ENCODE assay signal across 1 cellular context in the genomic region with DNA sequence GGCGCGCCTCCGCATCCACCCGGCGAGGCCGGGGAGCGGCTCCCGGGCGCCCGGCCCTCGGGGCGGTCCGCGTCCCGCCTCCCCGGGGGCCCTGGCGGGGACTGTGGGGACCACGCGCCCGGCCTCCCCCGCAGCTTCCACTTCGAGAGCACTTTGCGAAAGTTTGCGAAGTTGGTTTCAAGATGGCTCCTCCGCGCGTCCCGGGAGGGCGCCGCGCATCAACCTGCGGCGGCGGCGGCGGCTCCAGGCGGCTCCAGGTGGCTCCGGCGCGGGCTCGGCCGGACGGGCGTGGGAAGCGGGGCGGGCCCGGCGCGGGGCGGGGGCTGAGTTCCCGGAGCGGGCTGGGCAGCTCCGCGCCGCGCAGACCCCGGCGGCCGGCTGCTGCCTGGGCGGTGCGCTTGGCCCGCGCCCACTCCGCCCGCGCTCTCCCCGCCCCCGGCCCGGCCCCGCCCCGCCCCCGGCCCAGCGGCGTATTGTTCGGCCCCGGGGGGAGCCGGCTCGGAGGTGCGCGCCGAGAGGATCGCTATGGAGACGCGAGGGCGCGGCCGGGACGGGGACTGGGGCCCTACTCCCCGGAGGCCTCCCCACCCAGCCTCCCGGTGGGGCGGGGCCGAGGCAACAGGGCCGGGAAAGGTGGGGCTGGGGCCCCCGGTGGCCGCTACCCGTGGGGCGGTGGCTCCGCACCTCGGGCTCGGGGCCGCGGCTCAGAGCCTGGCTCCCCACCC.
TF ChIP-seq lines count a peak whose summit lies in the region.

A gene with protein sequence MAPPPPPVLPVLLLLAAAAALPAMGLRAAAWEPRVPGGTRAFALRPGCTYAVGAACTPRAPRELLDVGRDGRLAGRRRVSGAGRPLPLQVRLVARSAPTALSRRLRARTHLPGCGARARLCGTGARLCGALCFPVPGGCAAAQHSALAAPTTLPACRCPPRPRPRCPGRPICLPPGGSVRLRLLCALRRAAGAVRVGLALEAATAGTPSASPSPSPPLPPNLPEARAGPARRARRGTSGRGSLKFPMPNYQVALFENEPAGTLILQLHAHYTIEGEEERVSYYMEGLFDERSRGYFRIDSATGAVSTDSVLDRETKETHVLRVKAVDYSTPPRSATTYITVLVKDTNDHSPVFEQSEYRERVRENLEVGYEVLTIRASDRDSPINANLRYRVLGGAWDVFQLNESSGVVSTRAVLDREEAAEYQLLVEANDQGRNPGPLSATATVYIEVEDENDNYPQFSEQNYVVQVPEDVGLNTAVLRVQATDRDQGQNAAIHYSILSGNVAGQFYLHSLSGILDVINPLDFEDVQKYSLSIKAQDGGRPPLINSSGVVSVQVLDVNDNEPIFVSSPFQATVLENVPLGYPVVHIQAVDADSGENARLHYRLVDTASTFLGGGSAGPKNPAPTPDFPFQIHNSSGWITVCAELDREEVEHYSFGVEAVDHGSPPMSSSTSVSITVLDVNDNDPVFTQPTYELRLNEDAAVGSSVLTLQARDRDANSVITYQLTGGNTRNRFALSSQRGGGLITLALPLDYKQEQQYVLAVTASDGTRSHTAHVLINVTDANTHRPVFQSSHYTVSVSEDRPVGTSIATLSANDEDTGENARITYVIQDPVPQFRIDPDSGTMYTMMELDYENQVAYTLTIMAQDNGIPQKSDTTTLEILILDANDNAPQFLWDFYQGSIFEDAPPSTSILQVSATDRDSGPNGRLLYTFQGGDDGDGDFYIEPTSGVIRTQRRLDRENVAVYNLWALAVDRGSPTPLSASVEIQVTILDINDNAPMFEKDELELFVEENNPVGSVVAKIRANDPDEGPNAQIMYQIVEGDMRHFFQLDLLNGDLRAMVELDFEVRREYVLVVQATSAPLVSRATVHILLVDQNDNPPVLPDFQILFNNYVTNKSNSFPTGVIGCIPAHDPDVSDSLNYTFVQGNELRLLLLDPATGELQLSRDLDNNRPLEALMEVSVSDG (N-terminal part only) (minus strand): TSS at position 400 of the 725 bp plus-strand sequence. CDS start 450 bp downstream, outside the sequence.

TF ChIP-seq in SK-N-SH, 30 proteins besides CTCF, POLR2A, EP300 and RAD21 (continued from another document):
- TF ChIP-seq, protein P1, sequence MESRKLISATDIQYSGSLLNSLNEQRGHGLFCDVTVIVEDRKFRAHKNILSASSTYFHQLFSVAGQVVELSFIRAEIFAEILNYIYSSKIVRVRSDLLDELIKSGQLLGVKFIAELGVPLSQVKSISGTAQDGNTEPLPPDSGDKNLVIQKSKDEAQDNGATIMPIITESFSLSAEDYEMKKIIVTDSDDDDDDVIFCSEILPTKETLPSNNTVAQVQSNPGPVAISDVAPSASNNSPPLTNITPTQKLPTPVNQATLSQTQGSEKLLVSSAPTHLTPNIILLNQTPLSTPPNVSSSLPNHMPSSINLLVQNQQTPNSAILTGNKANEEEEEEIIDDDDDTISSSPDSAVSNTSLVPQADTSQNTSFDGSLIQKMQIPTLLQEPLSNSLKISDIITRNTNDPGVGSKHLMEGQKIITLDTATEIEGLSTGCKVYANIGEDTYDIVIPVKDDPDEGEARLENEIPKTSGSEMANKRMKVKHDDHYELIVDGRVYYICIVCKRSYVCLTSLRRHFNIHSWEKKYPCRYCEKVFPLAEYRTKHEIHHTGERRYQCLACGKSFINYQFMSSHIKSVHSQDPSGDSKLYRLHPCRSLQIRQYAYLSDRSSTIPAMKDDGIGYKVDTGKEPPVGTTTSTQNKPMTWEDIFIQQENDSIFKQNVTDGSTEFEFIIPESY (IDR thresholded peaks at IDR 0.05; ENCODE audit: borderline replicate concordance, low read depth), result no peak
